Comparison of ENCODE assay signal across 8 cellular contexts in genomic region chr2:176080540-176081355, GRCh38. TPM values are rescaled to one million over a fixed set of nuclear protein-coding genes. Genes with fewer than 3 reads are reported as not detected.
DNase-seq lines count a peak whose midpoint lies in the region; ATAC-seq, FAIRE-seq and TF ChIP-seq lines count a peak whose summit lies in the region.

No MANE protein-coding gene starts in this region.

- no peak for TF ChIP-seq EP300 in transverse colon (IDR thresholded peaks at IDR 0.05; ENCODE audit: low read depth)

- TF ChIP-seq POLR2A in transverse colon (IDR thresholded peaks at IDR 0.05): no peak

- WGBS in transverse colon (ENCODE audit: low coverage in 1 of 2), 2 donors: 20 to 37% methylated on average over 13 to 66 of the region's 67 CpGs

- H3K36me3 ChIP-seq in left ventricle myocardium inferior: no peaks in the 10 kb centered on the region
- no peaks in the 10 kb centered on the region for H3K36me3 ChIP-seq in WERI-Rb-1
- no peaks in the 10 kb centered on the region for H3K36me3 ChIP-seq in iPS-20b (ENCODE audit: insufficient read depth, low read depth, low read length)
- no peaks in the 10 kb centered on the region for H3K36me3 ChIP-seq in transverse colon

- TF ChIP-seq CTCF in left ventricle myocardium inferior (IDR thresholded peaks at IDR 0.05; ENCODE audit: borderline replicate concordance): no peak
- no peak for TF ChIP-seq CTCF in WERI-Rb-1 (IDR thresholded peaks at IDR 0.05; ENCODE audit: low read depth, low read length)
- no peak for TF ChIP-seq CTCF in transverse colon (IDR thresholded peaks at IDR 0.05)

- peaks cover 100% of the 10 kb centered on the region for H3K27me3 ChIP-seq in left ventricle myocardium inferior (ENCODE audit: low read depth)
- peaks cover 82% of the 10 kb centered on the region for H3K27me3 ChIP-seq in WERI-Rb-1 (ENCODE audit: insufficient read depth, low read depth, severe bottlenecking)
- H3K27me3 ChIP-seq in iPS-20b (ENCODE audit: insufficient read depth, low read length): peaks cover 99% of the 10 kb centered on the region
- H3K27me3 ChIP-seq in transverse colon: peaks cover 99% of the 10 kb centered on the region

- FAIRE-seq in GM19239 (lab: Jason Lieb, UNC): no peak

- H3K4me1 ChIP-seq in left ventricle myocardium inferior (peaks cover 47% of the 10 kb centered on the region), iPS-20b (ENCODE audit: insufficient read depth, low read length) (no peaks in the 10 kb centered on the region), transverse colon (peaks cover 8 to 41% (median 29%) of the 10 kb centered on the region in 4 donors)

- no peak for ATAC-seq in left ventricle myocardium superior
- ATAC-seq in GM19455 (IDR thresholded peaks at IDR 0.05; ENCODE audit: unreplicated experiment): no peak

- no peak overlapping the region for H3K9ac ChIP-seq in iPS-20b (ENCODE audit: low read depth, low read length)

- H3K27ac ChIP-seq in left ventricle myocardium inferior (replicated peaks) (no peak overlapping the region), WERI-Rb-1 (no peak overlapping the region), iPS-20b (ENCODE audit: low read length) (no peak overlapping the region), transverse colon (no peak overlapping the region)

- DNase-seq in left ventricle myocardium inferior: no peak
- no peak for DNase-seq in left ventricle myocardium superior
- DNase-seq in WERI-Rb-1: no peak
- peak; percentile 49 for DNase-seq in transverse colon
- DNase-seq in GM19239 (ENCODE audit: insufficient read length, low spot score): no peak
- DNase-seq in NCI-H446 (lab: John Stamatoyannopoulos, UW): no peak

- peaks cover 6% of the 10 kb centered on the region for H3K9me3 ChIP-seq in left ventricle myocardium inferior (replicated peaks)
- H3K9me3 ChIP-seq in WERI-Rb-1 (ENCODE audit: severe bottlenecking): peaks cover 29% of the 10 kb centered on the region
- peaks cover 10% of the 10 kb centered on the region; the same call in 1 of the 2 replicates for H3K9me3 ChIP-seq in iPS-20b (ENCODE audit: insufficient read depth, low read depth, low read length)
- no peaks in the 10 kb centered on the region for H3K9me3 ChIP-seq in transverse colon

- in situ Hi-C loops in transverse colon (cut with MboI; ENCODE audit: low pct_ligation_motif_present in 1 of 4, low pct_unique_long_range_greater_than_20kb in 1 of 4, low sequenced_read_pairs in 3 of 4): loop anchor here in 2 of 4 donors (25.0 kb wide), 2 partner anchors 393 to 718 kb away; no protein-coding TSS in a partner anchor

- H3K4me3 ChIP-seq in left ventricle myocardium inferior (peak overlapping the region; percentile 50), WERI-Rb-1 (ENCODE audit: low read depth, low read length) (peak overlapping the region; percentile 15), iPS-20b (ENCODE audit: low read length) (peak overlapping the region; percentile 38; the same call in 1 of the 2 replicates), transverse colon (peak overlapping the region in 2 of 4 donors; percentile 21 to 48)

- intact Hi-C loops in left ventricle myocardium inferior (cut with micrococcal nuclease): no loop called here
- intact Hi-C loops in left ventricle myocardium superior (cut with micrococcal nuclease): no loop called here
- intact Hi-C loops in transverse colon (cut with DNase I; ENCODE audit: low total_unique reads): loop anchor here (10.0 kb wide), 2 partner anchors 496 to 826 kb away; no protein-coding TSS in a partner anchor

RNA-seq across cellular contexts. Expression of gene EVX2, which starts 3.0 kb away (rescaled TPM):
- total RNA-seq in left ventricle myocardium inferior: not detected
- not detected for total RNA-seq in left ventricle myocardium superior
- total RNA-seq in transverse colon: not detected

RNA-seq across cellular contexts. Expression of gene HOXD13, which starts 11.8 kb away (rescaled TPM):
- total RNA-seq in left ventricle myocardium inferior: not detected
- not detected for total RNA-seq in left ventricle myocardium superior
- total RNA-seq in transverse colon: under 1 TPM in 1 of 4 donors, not detected in 3; 0.32 TPM

RNA-seq across cellular contexts. Expression of gene HOXD12, which starts 18.8 kb away (rescaled TPM):
- not detected for total RNA-seq in left ventricle myocardium inferior
- not detected for total RNA-seq in left ventricle myocardium superior
- total RNA-seq in transverse colon: not detected

RNA-seq across cellular contexts. Expression of gene HOXD11, which starts 26.3 kb away (rescaled TPM):
- total RNA-seq in left ventricle myocardium inferior: not detected
- not detected for total RNA-seq in left ventricle myocardium superior
- 10 to 100 TPM in 1 of 4 donors, 1 to 10 TPM in 2, under 1 TPM in 1; 0.41 to 13.5 (median 4.4) TPM for total RNA-seq in transverse colon

RNA-seq across cellular contexts. Expression of gene HOXD10, which starts 35.8 kb away (rescaled TPM):
- total RNA-seq in left ventricle myocardium inferior: not detected
- total RNA-seq in left ventricle myocardium superior: not detected
- total RNA-seq in transverse colon: 10 to 100 TPM in 2 of 4 donors, 1 to 10 TPM in 2; 1.1 to 25.1 (median 7.6) TPM
